ENCODE assay signal across 1 cellular context in genomic region chr10:128377988-128378387, GRCh38.
TF ChIP-seq lines count a peak whose summit lies in the region.

No MANE protein-coding gene starts in this region.

TF ChIP-seq in liver, 16 proteins besides CTCF, POLR2A, EP300 and RAD21 (continued from another document):
- TF ChIP-seq ZBTB33 (IDR thresholded peaks at IDR 0.05): peak; percentile 31
- peak; percentile 50 for TF ChIP-seq SP1 (IDR thresholded peaks at IDR 0.05)
- TF ChIP-seq HNF4A (conservative IDR thresholded peaks at IDR 0.05): peak; percentile 83 to 91
- peak; percentile 49 for TF ChIP-seq HNF4G (IDR thresholded peaks at IDR 0.05)
